16 cellular contexts compared by ENCODE assay signal in the genomic region with DNA sequence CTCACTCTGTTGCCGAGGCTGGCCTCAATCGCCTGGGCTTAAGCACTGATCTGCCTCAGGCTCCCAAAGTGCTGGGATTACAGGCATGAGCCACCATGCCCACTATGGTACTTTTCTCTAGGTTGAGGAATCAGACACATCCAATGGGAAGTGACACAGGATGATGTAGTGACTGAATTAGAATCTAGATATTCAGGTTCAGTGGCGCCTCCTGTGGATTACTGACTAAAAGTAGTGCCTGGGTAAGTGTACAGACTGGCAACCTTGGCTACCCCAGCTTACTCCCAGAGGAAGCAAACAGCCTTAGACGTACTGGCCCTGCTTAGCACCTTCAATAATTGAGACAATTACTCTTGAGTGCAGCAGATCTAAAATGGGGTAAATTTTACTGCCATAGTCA. TPM values are rescaled to one million over a fixed set of nuclear protein-coding genes. Genes with fewer than 3 reads are reported as not detected.
DNase-seq lines count a peak whose midpoint lies in the region; ATAC-seq and TF ChIP-seq lines count a peak whose summit lies in the region.
"Had no signal": no experiment of that assay in that cellular context is flagged by ENCODE, and none has a peak within 500 bp of the region (broad histone marks: within the 10 kb centered on the region; RNA-seq: fewer than 3 reads in every experiment).

No MANE protein-coding gene starts in this region.

- ATAC-seq in GM23338 (peak; percentile 84), GM21717 (IDR thresholded peaks at IDR 0.05; ENCODE audit: unreplicated experiment) (no peak)
- no peak for ATAC-seq in effector memory CD8-positive, alpha-beta T cell (replicated peaks)
- ATAC-seq: A549, Right ventricle myocardium inferior, SK-N-SH treated with all-trans-retinoic acid at 6 μM for 48 hours had no signal

- no peaks in the 10 kb centered on the region; the same call in 2 of the 3 replicates for H3K36me3 Mint-ChIP-seq in GM23338 (ENCODE audit: low read depth)
- H3K36me3 Mint-ChIP-seq in effector memory CD8-positive, alpha-beta T cell (ENCODE audit: insufficient read depth), result no peaks in the 10 kb centered on the region
- H3K36me3 Mint-ChIP-seq: CD14-positive monocyte had no signal

- H3K27me3 ChIP-seq in GM23338 (ENCODE audit: insufficient read depth) (no peaks in the 10 kb centered on the region), OCI-LY1 (ENCODE audit: insufficient read depth, low read length) (0 out of 2 replicates have a peak, but pooled peaks cover 4% of the 10 kb centered on the region), vagina (no peaks in the 10 kb centered on the region)

- H3K4me3 Mint-ChIP-seq in GM23338, result no peak overlapping the region
- H3K4me3 Mint-ChIP-seq in effector memory CD8-positive, alpha-beta T cell, result no peak overlapping the region

- H3K4me2 ChIP-seq in GM23338 (no peak overlapping the region), OCI-LY1 (ENCODE audit: low read length) (no peak overlapping the region)
- H3K4me2 ChIP-seq: A549 had no signal

- H4K20me1 ChIP-seq in GM23338 (replicated peaks; ENCODE audit: insufficient read depth) (no peaks in the 10 kb centered on the region), OCI-LY1 (ENCODE audit: insufficient read depth, low read length) (no peaks in the 10 kb centered on the region)

- no peaks in the 10 kb centered on the region; the same call in 2 of the 3 replicates for H3K4me1 Mint-ChIP-seq in GM23338
- H3K4me1 Mint-ChIP-seq in effector memory CD8-positive, alpha-beta T cell (ENCODE audit: low read depth in 2 of 2), result no peaks in the 10 kb centered on the region
- H3K4me1 Mint-ChIP-seq: CD14-positive monocyte had no signal

- DNase-seq in ACHN, result peak; percentile 30
- DNase-seq in GM23338 (ENCODE audit: low spot score), result peak; percentile 81
- peak; percentile 43 for DNase-seq in iPS-NIHi7 (ENCODE audit: extremely low spot score)
- DNase-seq in vagina (ENCODE audit: extremely low spot score in 2 of 2), result no peak
- DNase-seq in effector memory CD8-positive, alpha-beta T cell, result no peak
- no peak for DNase-seq in NCI-H1105 (lab: John Stamatoyannopoulos, UW)
- DNase-seq: MG63, NCI-H1417 treated with DMSO at 0.1 percent for 48 hours, NCI-H2029, NCI-H524 had no signal

- TF ChIP-seq CTCF in GM23338 (conservative IDR thresholded peaks at IDR 0.05; ENCODE audit: low read depth in 2 of 2) (peak; percentile 40 to 60; a peak in 3 of 4 replicates), OCI-LY1 (IDR thresholded peaks at IDR 0.05; ENCODE audit: low read length) (0 out of 2 replicates have a peak, but pooled peaks have one; percentile 6), vagina (IDR thresholded peaks at IDR 0.05) (no peak)

- H3K79me2 ChIP-seq in GM23338 (replicated peaks; ENCODE audit: insufficient read depth) (no peaks in the 10 kb centered on the region), OCI-LY1 (ENCODE audit: insufficient read depth, low read length) (no peaks in the 10 kb centered on the region)

- intact Hi-C loops in vagina (cut with DNase I), result no loop called here

- H3K9me3 ChIP-seq in OCI-LY1 (ENCODE audit: low read length) (no peaks in the 10 kb centered on the region), vagina (no peaks in the 10 kb centered on the region)
- H3K9me3 ChIP-seq: A549, MG63 had no signal

- H3K27ac ChIP-seq in GM23338 (ENCODE audit: low read depth) (no peak overlapping the region), OCI-LY1 (ENCODE audit: low read depth, low read length, poor library complexity, severe bottlenecking) (no peak overlapping the region), vagina (no peak overlapping the region)
- H3K27ac ChIP-seq: A549 had no signal

- H3K36me3 ChIP-seq in GM23338 (ENCODE audit: insufficient read depth) (no peaks in the 10 kb centered on the region), OCI-LY1 (ENCODE audit: insufficient read depth, low read length) (no peaks in the 10 kb centered on the region), vagina (no peaks in the 10 kb centered on the region)
- H3K36me3 ChIP-seq: MG63 had no signal

- in situ Hi-C loops in ACHN (cut with HindIII; ENCODE audit: low pct_ligation_motif_present, low pct_unique_long_range_greater_than_20kb, low sequenced_read_pairs), result no loop called here

- H3K9ac ChIP-seq in OCI-LY1 (ENCODE audit: low read length), result no peak overlapping the region

- H3K27ac Mint-ChIP-seq in GM23338, result no peak overlapping the region
- no peak overlapping the region for H3K27ac Mint-ChIP-seq in effector memory CD8-positive, alpha-beta T cell

- H3K9me3 Mint-ChIP-seq in GM23338, result no peaks in the 10 kb centered on the region
- H3K9me3 Mint-ChIP-seq in effector memory CD8-positive, alpha-beta T cell, result no peaks in the 10 kb centered on the region

- H3K27me3 Mint-ChIP-seq in GM23338 (ENCODE audit: insufficient read depth, low read depth, poor library complexity), result no peaks in the 10 kb centered on the region
- peaks cover 37 to 70% of the 10 kb centered on the region in 2 donors for H3K27me3 Mint-ChIP-seq in effector memory CD8-positive, alpha-beta T cell

- no peak for TF ChIP-seq POLR2A in vagina (IDR thresholded peaks at IDR 0.05)

- no peaks in the 10 kb centered on the region for H3K4me1 ChIP-seq in GM23338 (ENCODE audit: insufficient read depth)
- no peaks in the 10 kb centered on the region for H3K4me1 ChIP-seq in OCI-LY1 (ENCODE audit: insufficient read depth, low read length, severe bottlenecking)
- H3K4me1 ChIP-seq in vagina, result no peaks in the 10 kb centered on the region
- H3K4me1 ChIP-seq: A549 had no signal

- H3K9me2 ChIP-seq in GM23338 (ENCODE audit: insufficient read depth) (no peaks in the 10 kb centered on the region), OCI-LY1 (ENCODE audit: low read depth, low read length) (no peaks in the 10 kb centered on the region)

- H2AFZ ChIP-seq in GM23338 (no peak overlapping the region), OCI-LY1 (ENCODE audit: low read length) (no peak overlapping the region)

- H3K4me3 ChIP-seq in GM23338 (no peak overlapping the region), OCI-LY1 (ENCODE audit: low read depth, low read length, poor library complexity, severe bottlenecking) (no peak overlapping the region), vagina (no peak overlapping the region)
- H3K4me3 ChIP-seq: A549, MG63 had no signal

- H3F3A ChIP-seq in GM23338 (replicated peaks; ENCODE audit: low read depth), result no peaks in the 10 kb centered on the region
- no peaks in the 10 kb centered on the region for H3F3A ChIP-seq in OCI-LY1 (ENCODE audit: insufficient read depth, low read length)

TF ChIP-seq in GM23338, 12 proteins besides CTCF, POLR2A, EP300 and RAD21 (continues in another document):
- TF ChIP-seq, protein P1, sequence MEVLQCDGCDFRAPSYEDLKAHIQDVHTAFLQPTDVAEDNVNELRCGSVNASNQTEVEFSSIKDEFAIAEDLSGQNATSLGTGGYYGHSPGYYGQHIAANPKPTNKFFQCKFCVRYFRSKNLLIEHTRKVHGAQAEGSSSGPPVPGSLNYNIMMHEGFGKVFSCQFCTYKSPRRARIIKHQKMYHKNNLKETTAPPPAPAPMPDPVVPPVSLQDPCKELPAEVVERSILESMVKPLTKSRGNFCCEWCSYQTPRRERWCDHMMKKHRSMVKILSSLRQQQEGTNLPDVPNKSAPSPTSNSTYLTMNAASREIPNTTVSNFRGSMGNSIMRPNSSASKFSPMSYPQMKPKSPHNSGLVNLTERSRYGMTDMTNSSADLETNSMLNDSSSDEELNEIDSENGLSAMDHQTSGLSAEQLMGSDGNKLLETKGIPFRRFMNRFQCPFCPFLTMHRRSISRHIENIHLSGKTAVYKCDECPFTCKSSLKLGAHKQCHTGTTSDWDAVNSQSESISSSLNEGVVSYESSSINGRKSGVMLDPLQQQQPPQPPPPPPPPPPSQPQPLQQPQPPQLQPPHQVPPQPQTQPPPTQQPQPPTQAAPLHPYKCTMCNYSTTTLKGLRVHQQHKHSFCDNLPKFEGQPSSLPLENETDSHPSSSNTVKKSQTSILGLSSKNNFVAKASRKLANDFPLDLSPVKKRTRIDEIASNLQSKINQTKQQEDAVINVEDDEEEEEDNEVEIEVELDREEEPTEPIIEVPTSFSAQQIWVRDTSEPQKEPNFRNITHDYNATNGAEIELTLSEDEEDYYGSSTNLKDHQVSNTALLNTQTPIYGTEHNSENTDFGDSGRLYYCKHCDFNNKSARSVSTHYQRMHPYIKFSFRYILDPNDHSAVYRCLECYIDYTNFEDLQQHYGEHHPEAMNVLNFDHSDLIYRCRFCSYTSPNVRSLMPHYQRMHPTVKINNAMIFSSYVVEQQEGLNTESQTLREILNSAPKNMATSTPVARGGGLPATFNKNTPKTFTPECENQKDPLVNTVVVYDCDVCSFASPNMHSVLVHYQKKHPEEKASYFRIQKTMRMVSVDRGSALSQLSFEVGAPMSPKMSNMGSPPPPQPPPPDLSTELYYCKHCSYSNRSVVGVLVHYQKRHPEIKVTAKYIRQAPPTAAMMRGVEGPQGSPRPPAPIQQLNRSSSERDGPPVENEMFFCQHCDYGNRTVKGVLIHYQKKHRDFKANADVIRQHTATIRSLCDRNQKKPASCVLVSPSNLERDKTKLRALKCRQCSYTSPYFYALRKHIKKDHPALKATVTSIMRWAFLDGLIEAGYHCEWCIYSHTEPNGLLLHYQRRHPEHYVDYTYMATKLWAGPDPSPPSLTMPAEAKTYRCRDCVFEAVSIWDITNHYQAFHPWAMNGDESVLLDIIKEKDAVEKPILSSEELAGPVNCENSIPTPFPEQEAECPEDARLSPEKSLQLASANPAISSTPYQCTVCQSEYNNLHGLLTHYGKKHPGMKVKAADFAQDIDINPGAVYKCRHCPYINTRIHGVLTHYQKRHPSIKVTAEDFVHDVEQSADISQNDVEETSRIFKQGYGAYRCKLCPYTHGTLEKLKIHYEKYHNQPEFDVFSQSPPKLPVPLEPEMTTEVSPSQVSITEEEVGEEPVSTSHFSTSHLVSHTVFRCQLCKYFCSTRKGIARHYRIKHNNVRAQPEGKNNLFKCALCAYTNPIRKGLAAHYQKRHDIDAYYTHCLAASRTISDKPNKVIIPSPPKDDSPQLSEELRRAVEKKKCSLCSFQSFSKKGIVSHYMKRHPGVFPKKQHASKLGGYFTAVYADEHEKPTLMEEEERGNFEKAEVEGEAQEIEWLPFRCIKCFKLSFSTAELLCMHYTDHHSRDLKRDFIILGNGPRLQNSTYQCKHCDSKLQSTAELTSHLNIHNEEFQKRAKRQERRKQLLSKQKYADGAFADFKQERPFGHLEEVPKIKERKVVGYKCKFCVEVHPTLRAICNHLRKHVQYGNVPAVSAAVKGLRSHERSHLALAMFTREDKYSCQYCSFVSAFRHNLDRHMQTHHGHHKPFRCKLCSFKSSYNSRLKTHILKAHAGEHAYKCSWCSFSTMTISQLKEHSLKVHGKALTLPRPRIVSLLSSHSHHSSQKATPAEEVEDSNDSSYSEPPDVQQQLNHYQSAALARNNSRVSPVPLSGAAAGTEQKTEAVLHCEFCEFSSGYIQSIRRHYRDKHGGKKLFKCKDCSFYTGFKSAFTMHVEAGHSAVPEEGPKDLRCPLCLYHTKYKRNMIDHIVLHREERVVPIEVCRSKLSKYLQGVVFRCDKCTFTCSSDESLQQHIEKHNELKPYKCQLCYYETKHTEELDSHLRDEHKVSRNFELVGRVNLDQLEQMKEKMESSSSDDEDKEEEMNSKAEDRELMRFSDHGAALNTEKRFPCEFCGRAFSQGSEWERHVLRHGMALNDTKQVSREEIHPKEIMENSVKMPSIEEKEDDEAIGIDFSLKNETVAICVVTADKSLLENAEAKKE (CRISPR knock-in tag; IDR thresholded peaks at IDR 0.05), result no peak
- no peak for TF ChIP-seq STAT1 (IDR thresholded peaks at IDR 0.05; ENCODE audit: unreplicated experiment)

RNA-seq across cellular contexts. Expression of a gene that starts 22.8 kb away (rescaled TPM):
- total RNA-seq in GM23338 (2014; rRNA removed; shearing (Covaris generic)), result 7.7 and 8.4 TPM in 2 replicates
- 3.8 and 5.4 TPM in 2 replicates for polyA plus RNA-seq in GM23338 (2016; fragmentation: Nextera tagmentation; extraction: Ambion mirVana)
- total RNA-seq in vagina, result 2.0 TPM
- polyA plus RNA-seq: A549 had no signal

Comparison
In these comparisons a context has a peak if more than half of its experiments do, and no peak if none do; other contexts are left out.
1. DNase-seq: peak in ACHN (single experiment), GM23338 (single experiment) and iPS-NIHi7 (single experiment); none in vagina (0 of 2), effector memory CD8-positive, alpha-beta T cell (0 of 3) and NCI-H1105 (single experiment).
2. CTCF ChIP-seq: peak in GM23338 (2 of 2) and OCI-LY1 (single experiment); none in vagina (0 of 3).